In genomic region chr1:154863702-154864174, GRCh38 we compare ENCODE assay signal across 1 cellular context.
TF ChIP-seq lines count a peak whose summit lies in the region.

No MANE protein-coding gene starts in this region.

TF ChIP-seq in SK-N-SH, 30 proteins besides CTCF, POLR2A, EP300 and RAD21 (continued from another document):
- TF ChIP-seq USF1 (IDR thresholded peaks at IDR 0.05; ENCODE audit: borderline replicate concordance, low read depth), result no peak
- TF ChIP-seq NRF1 (IDR thresholded peaks at IDR 0.05; ENCODE audit: low read depth, low read length), result no peak
- TF ChIP-seq POLR2AphosphoS5 (IDR thresholded peaks at IDR 0.05; ENCODE audit: low read depth, low read length), result no peak
- TF ChIP-seq MAX (IDR thresholded peaks at IDR 0.05; ENCODE audit: low read depth), result no peak
- no peak for TF ChIP-seq CHD2 (IDR thresholded peaks at IDR 0.05; ENCODE audit: low read length, partially characterized antibody)
- no peak for TF ChIP-seq RFX5 (IDR thresholded peaks at IDR 0.05; ENCODE audit: low read length)
- TF ChIP-seq FOXM1 (IDR thresholded peaks at IDR 0.05; ENCODE audit: low read depth), result no peak
- TF ChIP-seq JUND (IDR thresholded peaks at IDR 0.05), result no peak
- TF ChIP-seq MXI1 (IDR thresholded peaks at IDR 0.05; ENCODE audit: low read depth, low read length), result no peak
- no peak for TF ChIP-seq ELF1 (IDR thresholded peaks at IDR 0.05)
- no peak for TF ChIP-seq USF2 (IDR thresholded peaks at IDR 0.05; ENCODE audit: borderline replicate concordance, low read depth, low read length)
- no peak for TF ChIP-seq GATA2 (CRISPR knock-in tag; IDR thresholded peaks at IDR 0.05)
